In the genomic region with DNA sequence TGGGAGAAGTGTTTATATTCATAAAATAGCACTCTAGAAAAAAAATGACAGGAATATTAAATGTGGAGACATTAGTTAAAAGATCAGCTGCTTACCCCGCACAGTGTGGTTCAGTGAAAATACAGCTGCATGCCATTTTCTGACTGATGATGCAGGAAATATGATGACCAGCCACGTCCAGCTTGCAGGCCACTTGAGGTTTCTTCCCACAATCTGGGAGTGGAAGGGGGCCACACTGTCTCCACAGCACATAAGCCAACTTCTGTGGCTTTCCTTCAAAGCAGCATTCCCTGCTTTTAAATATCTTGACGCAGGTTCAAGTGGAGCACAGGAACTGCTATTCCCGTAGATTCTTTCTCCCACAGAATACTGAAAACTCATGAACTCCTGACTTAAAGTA, we compare ENCODE assay signal across 12 cellular contexts.
"Had no signal": no experiment of that assay in that cellular context is flagged by ENCODE, and none has a peak within 500 bp of the region (broad histone marks: within the 10 kb centered on the region; RNA-seq: fewer than 3 reads in every experiment).

No MANE protein-coding gene starts in this region.

- H3K4me1 ChIP-seq: pancreas had no signal

- H3K27ac ChIP-seq: pancreas, SJCRH30, transverse colon had no signal

- DNase-seq: activated CD4-positive, alpha-beta T cell treated with anti-CD3 and anti-CD28 coated beads, Interleukin-2, amount 50 U/mL, for 4 hours; activated CD4-positive, CD25-positive, alpha-beta regulatory T cell treated with anti-CD3 and anti-CD28 coated beads, Interleukin-2, amount 50 U/mL, for 72 hours; activated effector memory CD4-positive, alpha-beta T cell treated with Interleukin-2 at 50 U/mL for 16 hours; activated T-cell treated with anti-CD3 and anti-CD28 coated beads, Interleukin-2, amount 50 U/mL, for 1 hour; amniotic stem cell; hypothalamus; pancreas; retina; SJCRH30; small intestine; transverse colon had no signal

- H3K9me3 ChIP-seq: pancreas, SJCRH30, transverse colon had no signal

- H3K4me3 ChIP-seq: pancreas, SJCRH30, transverse colon had no signal

- H3K36me3 ChIP-seq: pancreas, SJCRH30, transverse colon had no signal

- ATAC-seq: activated naive CD4-positive, alpha-beta T cell treated with anti-CD3 and anti-CD28 coated beads, Interleukin-2, amount 50 U/mL, for 72 hours; pancreas had no signal

- H3K27me3 ChIP-seq: pancreas, SJCRH30, transverse colon had no signal
